ENCODE assay signal across 8 cellular contexts in the genomic region with DNA sequence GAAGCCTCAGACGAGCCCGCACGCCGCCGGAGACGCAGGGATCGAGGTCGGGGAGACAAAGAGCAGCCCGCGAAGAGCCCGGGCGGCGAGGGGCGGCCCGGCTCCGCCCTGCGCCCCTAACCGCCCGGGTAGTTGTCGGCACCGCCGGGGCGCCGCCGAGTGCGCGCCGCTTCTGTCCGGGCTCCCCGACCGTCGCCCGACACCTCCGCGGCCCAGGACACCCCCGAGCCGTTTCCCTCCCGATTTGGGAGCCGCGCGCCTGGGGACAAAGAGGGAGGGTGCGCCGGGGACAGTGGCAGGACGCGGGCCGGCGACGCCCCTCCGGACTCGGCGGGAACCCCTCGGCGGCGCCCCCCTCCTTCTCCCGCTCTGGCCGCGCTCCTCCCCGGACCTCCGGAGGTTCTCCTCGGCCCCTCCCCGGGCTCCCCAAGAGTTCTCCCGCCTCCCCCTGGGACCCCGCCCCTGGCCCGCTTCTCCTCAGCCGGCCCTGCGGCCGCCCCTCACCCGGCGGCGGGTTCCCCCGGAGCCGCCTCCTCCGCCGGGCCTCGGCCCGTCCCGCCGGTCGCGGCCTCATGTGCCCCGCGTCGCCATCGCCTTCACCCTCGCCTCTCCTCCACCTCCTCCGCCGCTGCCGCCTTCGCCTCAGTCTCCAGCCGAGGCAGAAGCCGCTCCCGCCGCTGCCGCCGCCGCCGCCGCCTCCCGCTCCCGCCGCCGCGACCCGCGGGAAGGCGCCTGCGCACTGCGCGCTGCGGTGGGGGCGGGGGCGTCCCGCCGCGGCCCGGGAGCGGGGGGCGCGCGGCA. TPM values are rescaled to one million over a fixed set of nuclear protein-coding genes. Genes with fewer than 3 reads are reported as not detected.
A peak's percentile ranks its signal among the peaks of the same experiment; 100 is the strongest.
DNase-seq lines count a peak whose midpoint lies in the region; ATAC-seq and TF ChIP-seq lines count a peak whose summit lies in the region.

A gene (minus strand): TSS at position 730 of the 801 bp plus-strand sequence. CDS start 24,470 bp downstream, outside the sequence.

- H3F3A ChIP-seq in neural progenitor cell (ENCODE audit: low read depth) = peaks cover 23% of the 10 kb centered on the region

- H3K9me3 ChIP-seq in DND-41 (ENCODE audit: insufficient read depth, low read length, severe bottlenecking) (no peaks in the 10 kb centered on the region), neural progenitor cell (ENCODE audit: low read depth) (no peaks in the 10 kb centered on the region)

- no peaks in the 10 kb centered on the region for H3K9me3 Mint-ChIP-seq in activated CD8-positive, alpha-beta memory T cell treated with anti-CD3 and anti-CD28 coated beads, Interleukin-2, amount 10 ng/mL, durations not matched to agents 7 days and 5 days (ENCODE audit: low read depth)
- H3K9me3 Mint-ChIP-seq in neural progenitor cell = no peaks in the 10 kb centered on the region

- peak within 1 kb of the TSS; percentile 66 for H3K9ac ChIP-seq in DND-41 (ENCODE audit: low read depth, low read length)
- H3K9ac ChIP-seq in neural progenitor cell = peak within 1 kb of the TSS; percentile 91

- CTCF ChIA-PET in activated CD8-positive, alpha-beta memory T cell treated with anti-CD3 and anti-CD28 coated beads, Interleukin-2, amount 10 ng/mL, durations not matched to agents 7 days and 5 days (lab: Charles Lee) = interaction anchor here (1.5 to 2.9 kb wide), 3 partner anchors 50 to 306 kb away, joined by 4 to 21 read pairs (median 13); a partner anchor contains a TSS

- peak; percentile 78 for ATAC-seq in DND-41 (ENCODE audit: insufficient read depth, low read depth)
- ATAC-seq in activated CD8-positive, alpha-beta memory T cell treated with anti-CD3 and anti-CD28 coated beads, Interleukin-2, amount 10 ng/mL, durations not matched to agents 7 days and 5 days = peak; percentile 75
- no peak for ATAC-seq in GM19351 (IDR thresholded peaks at IDR 0.05; ENCODE audit: unreplicated experiment)

- H2AFZ ChIP-seq in DND-41 (ENCODE audit: low read depth, low read length) = peak within 1 kb of the TSS; percentile 67
- H2AFZ ChIP-seq in neural progenitor cell (replicated peaks) = peak within 1 kb of the TSS; percentile 83

- H3K4me3 Mint-ChIP-seq in activated CD8-positive, alpha-beta memory T cell treated with anti-CD3 and anti-CD28 coated beads, Interleukin-2, amount 10 ng/mL, durations not matched to agents 7 days and 5 days = peak within 1 kb of the TSS; percentile 61
- H3K4me3 Mint-ChIP-seq in neural progenitor cell = peak within 1 kb of the TSS; percentile 95

- H3K27me3 ChIP-seq in DND-41 (ENCODE audit: insufficient read depth, low read length, poor library complexity) = peaks cover 21% of the 10 kb centered on the region
- H3K27me3 ChIP-seq in neural progenitor cell = no peaks in the 10 kb centered on the region

- no peak for TF ChIP-seq CTCF in DND-41 (IDR thresholded peaks at IDR 0.05; ENCODE audit: borderline replicate concordance, extremely low read depth, low read length, poor library complexity, severe bottlenecking)
- no peak for TF ChIP-seq CTCF in foreskin fibroblast (IDR thresholded peaks at IDR 0.05; ENCODE audit: low read depth, low read length)
- TF ChIP-seq CTCF in neural progenitor cell (IDR thresholded peaks at IDR 0.05) = no peak

- peaks cover 3% of the 10 kb centered on the region for H3K36me3 Mint-ChIP-seq in activated CD8-positive, alpha-beta memory T cell treated with anti-CD3 and anti-CD28 coated beads, Interleukin-2, amount 10 ng/mL, durations not matched to agents 7 days and 5 days
- H3K36me3 Mint-ChIP-seq in neural progenitor cell = no peaks in the 10 kb centered on the region

- H3K4me3 ChIP-seq in DND-41 (ENCODE audit: low read depth in 1 of 2, low read length in 2 of 2) (peak within 1 kb of the TSS; percentile 59 to 66), foreskin fibroblast (ENCODE audit: low read depth in 1 of 2, low read length in 2 of 2) (peak within 1 kb of the TSS; percentile 87 to 91), neural progenitor cell (peak within 1 kb of the TSS; percentile 87)
- H3K4me3 ChIP-seq in Jurkat, Clone E6-1 (ENCODE audit: low read length) = peak within 1 kb of the TSS; percentile 78

- H3K27me3 Mint-ChIP-seq in activated CD8-positive, alpha-beta memory T cell treated with anti-CD3 and anti-CD28 coated beads, Interleukin-2, amount 10 ng/mL, durations not matched to agents 7 days and 5 days = peaks cover 66% of the 10 kb centered on the region
- H3K27me3 Mint-ChIP-seq in neural progenitor cell (ENCODE audit: insufficient read depth, low read depth) = peaks cover 11% of the 10 kb centered on the region

- H3K79me2 ChIP-seq in DND-41 (ENCODE audit: insufficient read depth, low read length) = peaks cover 49% of the 10 kb centered on the region
- H3K79me2 ChIP-seq in neural progenitor cell (ENCODE audit: low read depth) = peaks cover 58% of the 10 kb centered on the region

- H3K4me2 ChIP-seq in DND-41 (ENCODE audit: insufficient read depth, low read length) = peak within 1 kb of the TSS; percentile 77
- H3K4me2 ChIP-seq in neural progenitor cell = peak within 1 kb of the TSS; percentile 97

- H3K4me1 ChIP-seq in DND-41 (ENCODE audit: insufficient read depth, low read length) = peaks cover 28% of the 10 kb centered on the region
- peaks cover 17% of the 10 kb centered on the region for H3K4me1 ChIP-seq in neural progenitor cell

- no peak within 1 kb of the TSS for H3K27ac Mint-ChIP-seq in activated CD8-positive, alpha-beta memory T cell treated with anti-CD3 and anti-CD28 coated beads, Interleukin-2, amount 10 ng/mL, durations not matched to agents 7 days and 5 days
- H3K27ac Mint-ChIP-seq in neural progenitor cell = peak within 1 kb of the TSS; percentile 97

- H3K27ac ChIP-seq in DND-41 (ENCODE audit: low read length) = peak within 1 kb of the TSS; percentile 55
- peak within 1 kb of the TSS; percentile 86 for H3K27ac ChIP-seq in neural progenitor cell

- peaks cover 6% of the 10 kb centered on the region for H3K4me1 Mint-ChIP-seq in activated CD8-positive, alpha-beta memory T cell treated with anti-CD3 and anti-CD28 coated beads, Interleukin-2, amount 10 ng/mL, durations not matched to agents 7 days and 5 days
- peaks cover 33% of the 10 kb centered on the region for H3K4me1 Mint-ChIP-seq in neural progenitor cell

- DNase-seq in DND-41 (peak; percentile 56), foreskin fibroblast (peak in 1 of 2 donors; percentile 65), neural progenitor cell (ENCODE audit: low spot score) (peak; percentile 85), NCI-H446 treated with DMSO at 0.1 percent for 48 hours (lab: John Stamatoyannopoulos, UW) (no peak), NCI-H1694 treated with DMSO at 0.1 percent for 48 hours (lab: John Stamatoyannopoulos, UW) (no peak)
- no peak for DNase-seq in Jurkat, Clone E6-1 (ENCODE audit: low read depth, low spot score)
- no peak for DNase-seq in activated CD8-positive, alpha-beta memory T cell treated with anti-CD3 and anti-CD28 coated beads, Interleukin-2, amount 10 ng/mL, durations not matched to agents 7 days and 5 days

- H4K20me1 ChIP-seq in DND-41 (ENCODE audit: insufficient read depth, low read length) = peaks cover 4% of the 10 kb centered on the region; the same call in 1 of the 2 replicates
- H4K20me1 ChIP-seq in neural progenitor cell (ENCODE audit: low read depth) = peaks cover 42% of the 10 kb centered on the region

- H3K36me3 ChIP-seq in DND-41 (ENCODE audit: insufficient read depth, low read length) = no peaks in the 10 kb centered on the region
- no peaks in the 10 kb centered on the region for H3K36me3 ChIP-seq in neural progenitor cell

RNA-seq across cellular contexts. Expression of the gene that starts here (rescaled TPM):
- 17.2 TPM for polyA plus RNA-seq in Jurkat, Clone E6-1 (2012; ENCODE audit: insufficient read depth, insufficient read length)
- total RNA-seq in activated CD8-positive, alpha-beta memory T cell treated with anti-CD3 and anti-CD28 coated beads, Interleukin-2, amount 10 ng/mL, durations not matched to agents 7 days and 5 days = 1 to 10 TPM; 2.7 to 3.7 TPM
- 63.4 and 76.9 TPM in 2 replicates for total RNA-seq in neural progenitor cell (ENCODE audit: low replicate concordance)

Comparison
In these comparisons a context has a peak if more than half of its experiments do, and no peak if none do; other contexts are left out.
1. RNA of the gene that starts here (total RNA-seq): 63.4 to 76.9 TPM in neural progenitor cell; 2.7 to 3.7 TPM in activated CD8-positive, alpha-beta memory T cell treated with anti-CD3 and anti-CD28 coated beads, Interleukin-2, amount 10 ng/mL, durations not matched to agents 7 days and 5 days; every median in the first group is over 10 times any median in the second.
2. DNase-seq: peak in DND-41 (single experiment) and neural progenitor cell (single experiment); none in Jurkat, Clone E6-1 (single experiment), activated CD8-positive, alpha-beta memory T cell treated with anti-CD3 and anti-CD28 coated beads, Interleukin-2, amount 10 ng/mL, durations not matched to agents 7 days and 5 days (single experiment), NCI-H446 treated with DMSO at 0.1 percent for 48 hours (single experiment) and NCI-H1694 treated with DMSO at 0.1 percent for 48 hours (single experiment).
3. Peak in every context shown above with its lines, with median percentiles within 50 percentile points of each other: H3K4me3 ChIP-seq.